31 cellular contexts compared by ENCODE assay signal in genomic region chr3:45819543-45819942, GRCh38. TPM values are rescaled to one million over a fixed set of nuclear protein-coding genes. Genes with fewer than 3 reads are reported as not detected.
A peak's percentile ranks its signal among the peaks of the same experiment; 100 is the strongest.
DNase-seq lines count a peak whose midpoint lies in the region; ATAC-seq, FAIRE-seq and TF ChIP-seq lines count a peak whose summit lies in the region.
"Had no signal": no experiment of that assay in that cellular context is flagged by ENCODE, and none has a peak within 500 bp of the region (broad histone marks: within the 10 kb centered on the region; RNA-seq: fewer than 3 reads in every experiment).

No MANE protein-coding gene starts in this region.

- peaks cover 6% of the 10 kb centered on the region for H3K4me1 Mint-ChIP-seq in activated CD8-positive, alpha-beta T cell treated with anti-CD3 and anti-CD28 coated beads for 36 hours (ENCODE audit: low read depth)
- peaks cover 14% of the 10 kb centered on the region for H3K4me1 Mint-ChIP-seq in stimulated activated effector memory CD8-positive, alpha-beta T cell treated with anti-CD3 and anti-CD28 coated beads, Interleukin-12 subunit alpha, Interleukin-12 subunit beta, amount 100 ng/mL, for 72 hours

- no peak for FAIRE-seq in RCC 7860 (lab: Jason Lieb, UNC)
- FAIRE-seq: A549, endometrium, frontal cortex, HTR-8/SVneo had no signal

- H3K4me2 ChIP-seq in fibroblast of lung (ENCODE audit: extremely low read depth, insufficient read depth, low read length), result peak overlapping the region; percentile 20
- H3K4me2 ChIP-seq: A549, BLaER1 had no signal

- H3K36me3 ChIP-seq in fibroblast of lung (ENCODE audit: control insufficient read depth, insufficient read depth, low read length) (no peaks in the 10 kb centered on the region), psoas muscle (ENCODE audit: insufficient read depth in 1 of 2, low read depth in 1 of 2) (peaks cover 0 to 9% of the 10 kb centered on the region in 2 donors)
- H3K36me3 ChIP-seq: neutrophil, prostate gland had no signal

- H3K9me3 ChIP-seq in fibroblast of lung (ENCODE audit: control insufficient read depth, insufficient read depth, low read depth, low read length), result no peaks in the 10 kb centered on the region
- H3K9me3 ChIP-seq in psoas muscle, result no peaks in the 10 kb centered on the region
- H3K9me3 ChIP-seq: neutrophil, prostate gland, tibial artery had no signal

- H3K79me2 ChIP-seq in fibroblast of lung (ENCODE audit: control insufficient read depth, insufficient read depth, low read length), result no peaks in the 10 kb centered on the region

- H3K27me3 ChIP-seq in fibroblast of lung (ENCODE audit: control insufficient read depth, insufficient read depth, low read length) (no peaks in the 10 kb centered on the region), psoas muscle (ENCODE audit: insufficient read depth in 3 of 3, low read length in 2 of 3) (no peaks in the 10 kb centered on the region)
- H3K27me3 ChIP-seq: BLaER1, neutrophil, tibial artery had no signal

- H3K4me1 ChIP-seq in fibroblast of lung (ENCODE audit: control insufficient read depth, extremely low read depth, insufficient read depth, low read length) (peaks cover 14% of the 10 kb centered on the region), psoas muscle (peaks cover 43% of the 10 kb centered on the region)
- H3K4me1 ChIP-seq: BLaER1, prostate gland had no signal

- peaks cover 2% of the 10 kb centered on the region for H3K9me3 Mint-ChIP-seq in activated CD8-positive, alpha-beta T cell treated with anti-CD3 and anti-CD28 coated beads for 36 hours
- no peaks in the 10 kb centered on the region for H3K9me3 Mint-ChIP-seq in stimulated activated effector memory CD8-positive, alpha-beta T cell treated with anti-CD3 and anti-CD28 coated beads, Interleukin-12 subunit alpha, Interleukin-12 subunit beta, amount 100 ng/mL, for 72 hours

- H3K27ac Mint-ChIP-seq in activated CD8-positive, alpha-beta T cell treated with anti-CD3 and anti-CD28 coated beads for 36 hours, result no peak overlapping the region
- H3K27ac Mint-ChIP-seq in stimulated activated effector memory CD8-positive, alpha-beta T cell treated with anti-CD3 and anti-CD28 coated beads, Interleukin-12 subunit alpha, Interleukin-12 subunit beta, amount 100 ng/mL, for 72 hours, result no peak overlapping the region
- H3K27ac Mint-ChIP-seq: activated CD8-positive, alpha-beta T cell treated with anti-CD3 and anti-CD28 coated beads, Interleukin-2, amount 10 ng/mL, durations not matched to agents 7 days and 5 days had no signal

- intact Hi-C loops in psoas muscle (cut with DNase I), result no loop called here
- intact Hi-C loops in activated CD8-positive, alpha-beta T cell treated with anti-CD3 and anti-CD28 coated beads for 36 hours (cut with micrococcal nuclease), result no loop called here

- POLR2A ChIA-PET in activated CD8-positive, alpha-beta T cell treated with anti-CD3 and anti-CD28 coated beads for 36 hours (lab: Charles Lee), result no interaction called here

- H3K27ac ChIP-seq in fibroblast of lung (ENCODE audit: insufficient read depth, low read length), result no peak overlapping the region
- H3K27ac ChIP-seq in psoas muscle, result peak overlapping the region; percentile 89
- H3K27ac ChIP-seq: BLaER1, neutrophil, prostate gland had no signal

- H2AFZ ChIP-seq in fibroblast of lung (ENCODE audit: low read length), result no peak overlapping the region
- H2AFZ ChIP-seq: PC-9 had no signal

- H3K4me3 ChIP-seq in AG10803 (ENCODE audit: low read length) (no peak overlapping the region), LNCaP clone FGC (ENCODE audit: low read depth, low read length) (no peak overlapping the region), fibroblast of lung (replicated peaks in 1 of 4; ENCODE audit: control extremely low read depth in 1 of 4, insufficient read depth in 1 of 4, low read depth in 3 of 4, low read length in 4 of 4) (no peak overlapping the region), psoas muscle (no peak overlapping the region)
- H3K4me3 ChIP-seq: A549, BLaER1, PC-9, prostate gland, tibial artery had no signal

- no peak overlapping the region for H3K4me3 Mint-ChIP-seq in activated CD8-positive, alpha-beta T cell treated with anti-CD3 and anti-CD28 coated beads for 36 hours
- no peak overlapping the region for H3K4me3 Mint-ChIP-seq in stimulated activated effector memory CD8-positive, alpha-beta T cell treated with anti-CD3 and anti-CD28 coated beads, Interleukin-12 subunit alpha, Interleukin-12 subunit beta, amount 100 ng/mL, for 72 hours
- H3K4me3 Mint-ChIP-seq: activated CD8-positive, alpha-beta T cell treated with anti-CD3 and anti-CD28 coated beads, Interleukin-2, amount 10 ng/mL, durations not matched to agents 7 days and 5 days; naive B cell; stimulated activated naive CD8-positive, alpha-beta T cell treated with anti-CD3 and anti-CD28 coated beads, Interleukin-15, Interleukin-2, amounts not matched to agents 100 ng/mL and 50 ng/mL, for 24 hours had no signal

- H3K9ac ChIP-seq in fibroblast of lung (ENCODE audit: insufficient read depth, low read length), result no peak overlapping the region
- H3K9ac ChIP-seq: BLaER1 had no signal

- 61 to 72% (median 67%) methylated on average over 2 of the region's 2 CpGs for WGBS in psoas muscle, 3 donors

- peaks cover 1% of the 10 kb centered on the region for H4K20me1 ChIP-seq in fibroblast of lung (ENCODE audit: control insufficient read depth, extremely low read depth, insufficient read depth, low read length)
- H4K20me1 ChIP-seq: BLaER1 had no signal

- peaks cover 2% of the 10 kb centered on the region for H3K27me3 Mint-ChIP-seq in activated CD8-positive, alpha-beta T cell treated with anti-CD3 and anti-CD28 coated beads for 36 hours
- H3K27me3 Mint-ChIP-seq: naive B cell; stimulated activated naive CD8-positive, alpha-beta T cell treated with anti-CD3 and anti-CD28 coated beads, Interleukin-15, Interleukin-2, amounts not matched to agents 100 ng/mL and 50 ng/mL, for 24 hours had no signal

- peaks cover 2% of the 10 kb centered on the region for H3K36me3 Mint-ChIP-seq in activated CD8-positive, alpha-beta T cell treated with anti-CD3 and anti-CD28 coated beads for 36 hours (ENCODE audit: low read depth)
- H3K36me3 Mint-ChIP-seq in stimulated activated effector memory CD8-positive, alpha-beta T cell treated with anti-CD3 and anti-CD28 coated beads, Interleukin-12 subunit alpha, Interleukin-12 subunit beta, amount 100 ng/mL, for 72 hours, result peaks cover 5% of the 10 kb centered on the region

- ATAC-seq in psoas muscle, result peak in 3 of 4 donors; percentile 32 to 47 (median 47)
- ATAC-seq in activated CD8-positive, alpha-beta T cell treated with anti-CD3 and anti-CD28 coated beads for 36 hours, result no peak
- ATAC-seq in stimulated activated effector memory CD8-positive, alpha-beta T cell treated with anti-CD3 and anti-CD28 coated beads, Interleukin-12 subunit alpha, Interleukin-12 subunit beta, amount 100 ng/mL, for 72 hours, result no peak
- ATAC-seq: A549; activated CD8-positive, alpha-beta T cell treated with anti-CD3 and anti-CD28 coated beads, Interleukin-2, amount 10 ng/mL, durations not matched to agents 7 days and 5 days; left ventricle myocardium superior had no signal

- CTCF ChIA-PET in activated CD8-positive, alpha-beta T cell treated with anti-CD3 and anti-CD28 coated beads for 36 hours (lab: Charles Lee), result no interaction called here

- peak; percentile 73 for DNase-seq in AG10803 (ENCODE audit: low read depth)
- peak; percentile 56 for DNase-seq in LNCaP clone FGC (ENCODE audit: low read depth)
- DNase-seq in fibroblast of lung (ENCODE audit: low read depth in 2 of 2), result peak; percentile 18 to 55
- no peak for DNase-seq in psoas muscle
- DNase-seq in activated CD8-positive, alpha-beta T cell treated with anti-CD3 and anti-CD28 coated beads for 36 hours, result no peak
- DNase-seq in stimulated activated effector memory CD8-positive, alpha-beta T cell treated with anti-CD3 and anti-CD28 coated beads, Interleukin-12 subunit alpha, Interleukin-12 subunit beta, amount 100 ng/mL, for 72 hours (ENCODE audit: low spot score in 2 of 2), result no peak
- no peak for DNase-seq in RCC 7860 (ENCODE audit: low spot score)
- no peak for DNase-seq in hypothalamus (lab: John Stamatoyannopoulos, UW)
- DNase-seq: activated CD8-positive, alpha-beta T cell treated with anti-CD3 and anti-CD28 coated beads, Interleukin-2, amount 10 ng/mL, durations not matched to agents 7 days and 5 days; activated gamma-delta T cell; activated T-cell treated with anti-CD3 and anti-CD28 coated beads for 4 hours; central memory CD4-positive, alpha-beta T cell; dermis blood vessel endothelial cell; GDM1; KG1; left ventricle myocardium superior; naive B cell; NCI-H146; NCI-H524; PC-9; SHP77; tibial artery had no signal

- TF ChIP-seq CTCF in AG10803 (conservative IDR thresholded peaks at IDR 0.05; ENCODE audit: low read length), result no peak
- TF ChIP-seq CTCF in LNCaP clone FGC (IDR thresholded peaks at IDR 0.05; ENCODE audit: control insufficient read depth, extremely low read depth, insufficient read depth), result no peak
- no peak for TF ChIP-seq CTCF in fibroblast of lung (conservative IDR thresholded peaks at IDR 0.05 in 1 of 2, IDR thresholded peaks at IDR 0.05 in 1 of 2; ENCODE audit: low read depth in 1 of 2, low read length in 2 of 2)
- TF ChIP-seq CTCF in psoas muscle (IDR thresholded peaks at IDR 0.05), result no peak
- TF ChIP-seq CTCF in activated CD8-positive, alpha-beta T cell treated with anti-CD3 and anti-CD28 coated beads for 36 hours (IDR thresholded peaks at IDR 0.05), result no peak

RNA-seq across cellular contexts. Expression of gene LZTFL1, which starts 22.4 kb away (rescaled TPM):
- total RNA-seq in fibroblast of lung (12.4 and 16.2 TPM in 2 replicates), psoas muscle (1 to 10 TPM; 4.2 to 5.6 (median 5.4) TPM)
- polyA plus RNA-seq in fibroblast of lung (18.7 and 28.0 TPM in 2 replicates), psoas muscle (10 to 100 TPM in 1 of 3 donors, 1 to 10 TPM in 2; 3.1 to 15.9 (median 4.0) TPM)
- polyA plus RNA-seq in fibroblast of lung (2012), result 8.8 and 12.3 TPM in 2 replicates
- 1.4 and 6.6 TPM in 2 replicates for polyA minus RNA-seq in fibroblast of lung (ENCODE audit: low replicate concordance)
- total RNA-seq in activated CD8-positive, alpha-beta T cell treated with anti-CD3 and anti-CD28 coated beads for 36 hours, result 1 to 10 TPM; 4.7 TPM

RNA-seq across cellular contexts. Expression of gene SLC6A20, which starts 23.2 kb away (rescaled TPM):
- total RNA-seq in fibroblast of lung (not detected in 2 replicates), psoas muscle (under 1 TPM; 0.27 to 0.69 (median 0.59) TPM)
- polyA plus RNA-seq in fibroblast of lung (not detected in 2 replicates), psoas muscle (under 1 TPM; 0.10 to 0.42 (median 0.37) TPM)
- polyA plus RNA-seq in fibroblast of lung (2012), result not detected in 2 replicates
- polyA minus RNA-seq in fibroblast of lung (ENCODE audit: low replicate concordance), result not detected in 2 replicates
- total RNA-seq in activated CD8-positive, alpha-beta T cell treated with anti-CD3 and anti-CD28 coated beads for 36 hours, result not detected
- total RNA-seq: activated CD8-positive, alpha-beta T cell treated with anti-CD3 and anti-CD28 coated beads, Interleukin-2, amount 10 ng/mL, durations not matched to agents 7 days and 5 days; dermis blood vessel endothelial cell; left ventricle myocardium superior; PC-9; T-helper 2 cell treated with Interferon-gamma antibody and Interleukin-4, amounts not matched to agents 100 ng/mL and 5 ng/mL, for 36 hours had no signal
- polyA plus RNA-seq: A549 had no signal

Comparison
In these comparisons a context has a peak if more than half of its experiments do, and no peak if none do; other contexts are left out.
1. DNase-seq: peak in AG10803 (single experiment), LNCaP clone FGC (single experiment) and fibroblast of lung (2 of 2); none in psoas muscle (0 of 2), activated CD8-positive, alpha-beta T cell treated with anti-CD3 and anti-CD28 coated beads for 36 hours (single experiment), stimulated activated effector memory CD8-positive, alpha-beta T cell treated with anti-CD3 and anti-CD28 coated beads, Interleukin-12 subunit alpha, Interleukin-12 subunit beta, amount 100 ng/mL, for 72 hours (0 of 2), RCC 7860 (single experiment) and hypothalamus (0 of 51).
2. ATAC-seq: peak in psoas muscle (3 of 4); none in activated CD8-positive, alpha-beta T cell treated with anti-CD3 and anti-CD28 coated beads for 36 hours (single experiment) and stimulated activated effector memory CD8-positive, alpha-beta T cell treated with anti-CD3 and anti-CD28 coated beads, Interleukin-12 subunit alpha, Interleukin-12 subunit beta, amount 100 ng/mL, for 72 hours (single experiment).